In genomic region chr14:22602853-22603252, GRCh38 we compare ENCODE assay signal across 21 cellular contexts. TPM values are rescaled to one million over a fixed set of nuclear protein-coding genes. Genes with fewer than 3 reads are reported as not detected.
DNase-seq lines count a peak whose midpoint lies in the region; ATAC-seq, FAIRE-seq and TF ChIP-seq lines count a peak whose summit lies in the region.
"Had no signal": no experiment of that assay in that cellular context is flagged by ENCODE, and none has a peak within 500 bp of the region (broad histone marks: within the 10 kb centered on the region; RNA-seq: fewer than 3 reads in every experiment).

No MANE protein-coding gene starts in this region.

- no peak for ATAC-seq in stimulated activated effector memory CD8-positive, alpha-beta T cell treated with anti-CD3 and anti-CD28 coated beads, Interleukin-12 subunit alpha, Interleukin-12 subunit beta, amount 100 ng/mL, for 72 hours
- ATAC-seq: heart right ventricle; naive thymus-derived CD8-positive, alpha-beta T cell; Right ventricle myocardium inferior had no signal

- no peak overlapping the region for H3K4me3 ChIP-seq in epithelial cell of esophagus (ENCODE audit: low read length)
- no peak overlapping the region for H3K4me3 ChIP-seq in dorsolateral prefrontal cortex
- H3K4me3 ChIP-seq: BLaER1 treated with 17β-estradiol and CSF1 and Interleukin-3, amounts not matched to agents 10 nM and 100 nM; heart right ventricle; prostate gland; thoracic aorta had no signal

- DNase-seq in HFFc6 (peak; percentile 48), RCC 7860 (ENCODE audit: low spot score) (peak; percentile 58), epithelial cell of esophagus (ENCODE audit: low read depth) (peak; percentile 83), dorsolateral prefrontal cortex (no peak), NCI-H2171 treated with DMSO at 0.1 percent for 48 hours (lab: John Stamatoyannopoulos, UW) (no peak)
- DNase-seq in stimulated activated effector memory CD8-positive, alpha-beta T cell treated with anti-CD3 and anti-CD28 coated beads, Interleukin-12 subunit alpha, Interleukin-12 subunit beta, amount 100 ng/mL, for 72 hours (ENCODE audit: low spot score in 2 of 2): no peak
- DNase-seq in activated naive CD4-positive, alpha-beta T cell treated with Interleukin-2 at 50 U/mL for 16 hours: no peak
- DNase-seq: activated CD4-positive, CD25-positive, alpha-beta regulatory T cell treated with anti-CD3 and anti-CD28 coated beads, Interleukin-2, amount 50 U/mL, for 72 hours; activated effector memory CD4-positive, alpha-beta T cell treated with anti-CD3 and anti-CD28 coated beads, Interleukin-2, amount 50 U/mL, for 16 hours; heart right ventricle; KBM-7; naive thymus-derived CD8-positive, alpha-beta T cell; NCI-H1105 treated with DMSO at 0.1 percent for 48 hours; T-helper 1 cell had no signal

- FAIRE-seq in RCC 7860 (lab: Jason Lieb, UNC): no peak
- FAIRE-seq: H1, islet of Langerhans had no signal

- intact Hi-C loops in dorsolateral prefrontal cortex (cut with DNase I): loop anchor here in 1 of 2 donors (10.0 kb wide), 1 partner anchor 112 kb away; no protein-coding TSS in a partner anchor

- peaks cover 48% of the 10 kb centered on the region for H3K36me3 Mint-ChIP-seq in HFFc6 (ENCODE audit: low read depth)
- peaks cover 62% of the 10 kb centered on the region for H3K36me3 Mint-ChIP-seq in stimulated activated effector memory CD8-positive, alpha-beta T cell treated with anti-CD3 and anti-CD28 coated beads, Interleukin-12 subunit alpha, Interleukin-12 subunit beta, amount 100 ng/mL, for 72 hours

- H3K9me3 Mint-ChIP-seq in HFFc6: no peaks in the 10 kb centered on the region
- no peaks in the 10 kb centered on the region for H3K9me3 Mint-ChIP-seq in stimulated activated effector memory CD8-positive, alpha-beta T cell treated with anti-CD3 and anti-CD28 coated beads, Interleukin-12 subunit alpha, Interleukin-12 subunit beta, amount 100 ng/mL, for 72 hours
- H3K9me3 Mint-ChIP-seq: memory B cell; naive thymus-derived CD8-positive, alpha-beta T cell had no signal

- peaks cover 53% of the 10 kb centered on the region for H3K4me1 Mint-ChIP-seq in HFFc6 (ENCODE audit: low read depth)
- peaks cover 25% of the 10 kb centered on the region for H3K4me1 Mint-ChIP-seq in stimulated activated effector memory CD8-positive, alpha-beta T cell treated with anti-CD3 and anti-CD28 coated beads, Interleukin-12 subunit alpha, Interleukin-12 subunit beta, amount 100 ng/mL, for 72 hours

- peak overlapping the region; percentile 81 for H3K27ac Mint-ChIP-seq in HFFc6
- peak overlapping the region; percentile 11 for H3K27ac Mint-ChIP-seq in stimulated activated effector memory CD8-positive, alpha-beta T cell treated with anti-CD3 and anti-CD28 coated beads, Interleukin-12 subunit alpha, Interleukin-12 subunit beta, amount 100 ng/mL, for 72 hours
- H3K27ac Mint-ChIP-seq: memory B cell had no signal

- no peak overlapping the region for H3K4me3 Mint-ChIP-seq in HFFc6
- no peak overlapping the region for H3K4me3 Mint-ChIP-seq in stimulated activated effector memory CD8-positive, alpha-beta T cell treated with anti-CD3 and anti-CD28 coated beads, Interleukin-12 subunit alpha, Interleukin-12 subunit beta, amount 100 ng/mL, for 72 hours
- H3K4me3 Mint-ChIP-seq: memory B cell; naive thymus-derived CD8-positive, alpha-beta T cell had no signal

- no peaks in the 10 kb centered on the region; the same call in 1 of the 2 replicates for H3K27me3 Mint-ChIP-seq in HFFc6 (ENCODE audit: insufficient read depth)
- H3K27me3 Mint-ChIP-seq: memory B cell; naive thymus-derived CD8-positive, alpha-beta T cell had no signal

- H3K27me3 ChIP-seq in dorsolateral prefrontal cortex: no peaks in the 10 kb centered on the region
- H3K27me3 ChIP-seq: BLaER1 treated with 17β-estradiol and CSF1 and Interleukin-3, amounts not matched to agents 10 nM and 100 nM; heart right ventricle had no signal

- no peak overlapping the region for H3K27ac ChIP-seq in dorsolateral prefrontal cortex
- H3K27ac ChIP-seq: BLaER1 treated with 17β-estradiol and CSF1 and Interleukin-3, amounts not matched to agents 10 nM and 100 nM; heart right ventricle; prostate gland; thoracic aorta had no signal

- TF ChIP-seq CTCF in HFFc6 (IDR thresholded peaks at IDR 0.05) (no peak), epithelial cell of esophagus (IDR thresholded peaks at IDR 0.05; ENCODE audit: insufficient read depth, low read depth, low read length, missing control alignments) (no peak), dorsolateral prefrontal cortex (IDR thresholded peaks at IDR 0.05 in 54 of 56, conservative IDR thresholded peaks at IDR 0.05 in 2 of 56; ENCODE audit: low read depth in 1 of 56, partially characterized antibody in 56 of 56) (no peak)

RNA-seq across cellular contexts. Expression of gene ABHD4, which starts 4.8 kb away (rescaled TPM):
- total RNA-seq in HFFc6 (2021; fragmentation: NEBNext Ultra II Directional; extraction: Animal tissue kit (Norgen Biotek cat#: 25700)): 10 to 100 TPM; 22.2 to 31.6 (median 27.5) TPM
- total RNA-seq in dorsolateral prefrontal cortex: 10 to 100 TPM in 119 of 120 experiments, 1 to 10 TPM in 1; 9.7 to 36.9 (median 19.7) TPM

RNA-seq across cellular contexts. Expression of gene DAD1, which starts 13.8 kb away (rescaled TPM):
- total RNA-seq in HFFc6 (2021; fragmentation: NEBNext Ultra II Directional; extraction: Animal tissue kit (Norgen Biotek cat#: 25700)): 100 to 1,000 TPM; 292 to 311 (median 302) TPM
- total RNA-seq in dorsolateral prefrontal cortex: 100 to 1,000 TPM in 92 of 120 experiments, 10 to 100 TPM in 28; 71.6 to 171 (median 110) TPM

RNA-seq across cellular contexts. Expression of gene OR6J1, which starts 41.3 kb away (rescaled TPM):
- not detected for total RNA-seq in HFFc6 (2021; fragmentation: NEBNext Ultra II Directional; extraction: Animal tissue kit (Norgen Biotek cat#: 25700))
- total RNA-seq in dorsolateral prefrontal cortex: under 1 TPM in 52 of 120 experiments, not detected in 68; 0.10 to 0.49 (median 0.18) TPM
- total RNA-seq: H1; heart right ventricle; naive thymus-derived CD8-positive, alpha-beta T cell; prostate gland; Right ventricle myocardium inferior; thoracic aorta had no signal

Comparison
In these comparisons a context has a peak if more than half of its experiments do, and no peak if none do; other contexts are left out.
1. DNase-seq: peak in HFFc6 (single experiment), RCC 7860 (single experiment) and epithelial cell of esophagus (single experiment); none in stimulated activated effector memory CD8-positive, alpha-beta T cell treated with anti-CD3 and anti-CD28 coated beads, Interleukin-12 subunit alpha, Interleukin-12 subunit beta, amount 100 ng/mL, for 72 hours (0 of 2), activated naive CD4-positive, alpha-beta T cell treated with Interleukin-2 at 50 U/mL for 16 hours (single experiment), dorsolateral prefrontal cortex (0 of 10) and NCI-H2171 treated with DMSO at 0.1 percent for 48 hours (single experiment).